17 cellular contexts compared by ENCODE assay signal in the genomic region with DNA sequence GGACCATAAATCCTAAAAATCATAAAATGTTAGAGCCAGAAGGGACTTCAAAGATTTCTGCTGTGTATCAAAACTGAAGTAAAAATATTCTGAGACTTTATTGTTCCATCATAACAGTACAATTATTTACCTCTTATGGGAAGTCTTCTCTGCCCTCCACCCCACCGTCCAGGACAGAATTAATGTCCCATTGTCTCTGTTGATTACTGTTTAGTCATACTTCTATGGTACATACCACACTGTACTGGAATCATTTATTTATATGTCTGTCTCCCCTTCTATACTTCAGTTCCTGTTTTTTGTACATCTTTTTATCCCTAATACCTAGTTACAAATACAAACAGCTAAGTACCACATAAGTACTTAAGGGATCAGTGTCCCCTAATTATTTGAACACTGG.
DNase-seq lines count a peak whose midpoint lies in the region; TF ChIP-seq lines count a peak whose summit lies in the region.
"Had no signal": no experiment of that assay in that cellular context is flagged by ENCODE, and none has a peak within 500 bp of the region (broad histone marks: within the 10 kb centered on the region; RNA-seq: fewer than 3 reads in every experiment).

No MANE protein-coding gene starts in this region.

- no peaks in the 10 kb centered on the region for H3K27me3 Mint-ChIP-seq in HFFc6 (ENCODE audit: insufficient read depth)

- no peaks in the 10 kb centered on the region for H3K36me3 ChIP-seq in SJSA1
- H3K36me3 ChIP-seq in hepatocyte (replicated peaks; ENCODE audit: insufficient read depth, low read depth) = no peaks in the 10 kb centered on the region
- no peaks in the 10 kb centered on the region for H3K36me3 ChIP-seq in sigmoid colon
- H3K36me3 ChIP-seq in H7 (replicated peaks; ENCODE audit: control insufficient read depth, insufficient read depth, low read length) = no peaks in the 10 kb centered on the region

- H3K27ac Mint-ChIP-seq in HFFc6 = peak overlapping the region; percentile 88
- H3K27ac Mint-ChIP-seq: CD14-positive monocyte, T-cell had no signal

- TF ChIP-seq POLR2A in sigmoid colon (IDR thresholded peaks at IDR 0.05) = no peak

- peaks cover 15% of the 10 kb centered on the region for H3K9me3 Mint-ChIP-seq in HFFc6
- H3K9me3 Mint-ChIP-seq: CD14-positive monocyte, T-cell had no signal

- H3K4me2 ChIP-seq in hepatocyte = peak overlapping the region; percentile 52

- no peaks in the 10 kb centered on the region for H4K20me1 ChIP-seq in hepatocyte (ENCODE audit: insufficient read depth, poor library complexity, severe bottlenecking)

- TF ChIP-seq CTCF in HFFc6 (IDR thresholded peaks at IDR 0.05) (no peak), hepatocyte (IDR thresholded peaks at IDR 0.05; ENCODE audit: poor library complexity) (no peak), sigmoid colon (IDR thresholded peaks at IDR 0.05) (no peak)

- peaks cover 68% of the 10 kb centered on the region for H3K36me3 Mint-ChIP-seq in HFFc6 (ENCODE audit: low read depth)
- H3K36me3 Mint-ChIP-seq: CD14-positive monocyte, T-cell had no signal

- H3K4me3 ChIP-seq in SJSA1 (no peak overlapping the region), hepatocyte (no peak overlapping the region), sigmoid colon (no peak overlapping the region), H7 (ENCODE audit: insufficient read depth, low read depth, low read length) (no peak overlapping the region)
- H3K4me3 ChIP-seq: SK-N-MC had no signal

- no peak overlapping the region for H3K4me3 Mint-ChIP-seq in HFFc6
- H3K4me3 Mint-ChIP-seq: CD14-positive monocyte, T-cell had no signal

- no peaks in the 10 kb centered on the region for H3K9me2 ChIP-seq in hepatocyte (replicated peaks; ENCODE audit: insufficient read depth)

- peaks cover 65% of the 10 kb centered on the region for H3K4me1 Mint-ChIP-seq in HFFc6 (ENCODE audit: low read depth)
- H3K4me1 Mint-ChIP-seq: CD14-positive monocyte, T-cell had no signal

- H3K79me2 ChIP-seq in hepatocyte = no peaks in the 10 kb centered on the region

- H3K27me3 ChIP-seq in SJSA1 (replicated peaks) (no peaks in the 10 kb centered on the region), hepatocyte (no peaks in the 10 kb centered on the region), sigmoid colon (no peaks in the 10 kb centered on the region), H7 (ENCODE audit: control insufficient read depth, insufficient read depth, low read length) (no peaks in the 10 kb centered on the region)

- intact Hi-C loops in sigmoid colon (cut with DNase I) = no loop called here

- H3K27ac ChIP-seq in SJSA1 = peak overlapping the region; percentile 8; the same call in 1 of the 2 replicates
- H3K27ac ChIP-seq in hepatocyte = peak overlapping the region; percentile 85
- H3K27ac ChIP-seq in sigmoid colon = peak overlapping the region in 3 of 4 donors; percentile 8 to 68 (median 59)
- H3K27ac ChIP-seq: SK-N-MC had no signal

- H3K9me3 ChIP-seq in SJSA1 (replicated peaks) = no peaks in the 10 kb centered on the region
- no peaks in the 10 kb centered on the region for H3K9me3 ChIP-seq in hepatocyte (ENCODE audit: low read depth)
- H3K9me3 ChIP-seq in sigmoid colon = no peaks in the 10 kb centered on the region

- no peak for TF ChIP-seq EP300 in sigmoid colon (IDR thresholded peaks at IDR 0.05)

- no peak for DNase-seq in HFFc6
- no peak for DNase-seq in SJSA1 (ENCODE audit: low read depth in 1 of 2, low spot score in 2 of 2)
- no peak for DNase-seq in hepatocyte (ENCODE audit: low spot score)
- no peak for DNase-seq in sigmoid colon
- DNase-seq in NCI-H524 treated with DMSO at 0.1 percent for 48 hours (lab: John Stamatoyannopoulos, UW) = no peak
- no peak for DNase-seq in iPS-NIHi11 (ENCODE audit: low spot score)
- no peak for DNase-seq in H7
- DNase-seq: DMS79 treated with DMSO at 0.1 percent for 48 hours, NCI-H1105, NCI-H1694, NCI-H2107, NCI-H2227 treated with DMSO at 0.1 percent for 48 hours, NCI-H510A treated with DMSO at 0.1 percent for 48 hours, Right ventricle myocardium superior, T-cell had no signal

- H2AFZ ChIP-seq in hepatocyte = no peak overlapping the region

- H3K4me1 ChIP-seq in SJSA1 (replicated peaks) = peaks cover 33% of the 10 kb centered on the region
- H3K4me1 ChIP-seq in hepatocyte (ENCODE audit: insufficient read depth) = peaks cover 7% of the 10 kb centered on the region
- peaks cover 0 to 39% (median 24%) of the 10 kb centered on the region in 4 donors for H3K4me1 ChIP-seq in sigmoid colon

- WGBS in hepatocyte (ENCODE audit: low lambda C conversion rate, missing lambda C conversion rate) = 67% methylated on average over 1 of the region's 1 CpG
- WGBS in sigmoid colon, 2 donors = 18 to 53% methylated on average over 1 of the region's 1 CpG

Comparison
In these comparisons a context has a peak if more than half of its experiments do, and no peak if none do; other contexts are left out.
1. H3K27ac ChIP-seq: peak in every context shown above with its lines; median percentile 85 in hepatocyte; 59 in sigmoid colon; 8 in SJSA1.